24 cellular contexts compared by ENCODE assay signal in the genomic region with DNA sequence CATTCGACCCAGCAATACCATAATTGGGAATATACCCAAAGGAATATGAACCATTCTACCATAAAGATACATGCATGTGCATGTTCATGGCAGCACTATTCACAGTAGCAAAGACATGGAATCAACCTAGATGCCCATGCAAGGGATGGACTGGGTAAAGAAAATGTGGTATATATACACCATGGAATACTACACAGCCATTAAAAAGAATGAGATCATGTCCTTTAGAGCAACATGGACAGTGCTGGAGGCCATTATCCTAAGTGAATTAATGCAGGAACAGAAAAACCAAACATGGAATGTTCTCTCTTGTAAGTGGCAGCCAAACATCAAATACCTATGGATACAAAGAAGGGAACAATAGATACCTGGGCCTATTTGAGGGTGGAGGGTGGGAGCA. TPM values are rescaled to one million over a fixed set of nuclear protein-coding genes. Genes with fewer than 3 reads are reported as not detected.
DNase-seq lines count a peak whose midpoint lies in the region; ATAC-seq, FAIRE-seq and TF ChIP-seq lines count a peak whose summit lies in the region.
"Had no signal": no experiment of that assay in that cellular context is flagged by ENCODE, and none has a peak within 500 bp of the region (broad histone marks: within the 10 kb centered on the region; RNA-seq: fewer than 3 reads in every experiment).

No MANE protein-coding gene starts in this region.

- POLR2A ChIA-PET in HEK293 (lab: Yijun Ruan, JAX) = no interaction called here
- POLR2A ChIA-PET in K562 (lab: Yijun Ruan, JAX) = no interaction called here
- POLR2A ChIA-PET in PC-3 (lab: Charles Lee; ENCODE audit: unreplicated experiment) = no interaction called here

- DNase-seq in K562 (ENCODE audit: extremely low read depth in 1 of 4, low spot score in 3 of 4) (no peak), PC-3 (no peak), SKM-1 treated with dmso at 0.1 percent for 144 hours (lab: John Stamatoyannopoulos, UW; ENCODE audit: unreplicated experiment) (no peak), GM13977 (ENCODE audit: low spot score) (no peak)
- DNase-seq: 8988T; ACHN; BE2C; C1 segment of cervical spinal cord; CD4-positive, alpha-beta memory T cell; CD4-positive, CD25-positive, alpha-beta regulatory T cell; CD8-positive, alpha-beta memory T cell; COR-L47; DMS 273 treated with DMSO at 0.1 percent for 48 hours; DMS153; DMS53; DMS79; DND-41; EL; GDM1 had no signal

- H3K9me1 ChIP-seq in K562 (ENCODE audit: control insufficient read depth, insufficient read depth, low read length) = peaks cover 4% of the 10 kb centered on the region

- WGBS in K562 (ENCODE audit: insufficient coverage, low coverage, missing lambda C conversion rate) = 100% methylated on average over 1 of the region's 1 CpG

- ATAC-seq in K562 (no peak), PC-3 (no peak)
- ATAC-seq: GM12878 had no signal

- CTCF ChIA-PET in HEK293 (lab: Yijun Ruan, JAX) (no interaction called here), K562 (lab: Yijun Ruan, JAX; ENCODE audit: low intra/inter-chr PET ratio) (no interaction called here), PC-3 (lab: Charles Lee) (no interaction called here)

- BruUV-seq in K562 (replicated peaks; lab: Mats Ljungman, UMichigan) = no TSS peak
- no TSS peak for BruUV-seq in PC-3 (replicated peaks; lab: Mats Ljungman, UMichigan)

- H3K27ac ChIP-seq in HEK293 (ENCODE audit: extremely low read depth, low read depth, low read length) (no peak overlapping the region), K562 (ENCODE audit: extremely low read depth, low read depth, low read length) (no peak overlapping the region), PC-3 (ENCODE audit: low read length) (no peak overlapping the region)
- H3K27ac ChIP-seq: BLaER1 had no signal

- no peaks in the 10 kb centered on the region for H3K9me3 ChIP-seq in HEK293 (ENCODE audit: control insufficient read depth, insufficient read depth, low read depth, low read length)
- no peaks in the 10 kb centered on the region for H3K9me3 ChIP-seq in K562 (replicated peaks; ENCODE audit: control insufficient read depth, insufficient read depth, low read depth, low read length)
- H3K9me3 ChIP-seq in PC-3 (ENCODE audit: low read length) = no peaks in the 10 kb centered on the region
- H3K9me3 ChIP-seq: BE2C had no signal

- in situ Hi-C loops in K562 (cut with MboI) (no loop called here), GM13977 (cut with MboI; ENCODE audit: low pct_unique_long_range_greater_than_20kb, low sequenced_read_pairs, unreplicated experiment) (no loop called here)

- H3K27me3 ChIP-seq in K562 (ENCODE audit: control insufficient read depth in 2 of 2, insufficient read depth in 2 of 2, low read length in 2 of 2) = no peaks in the 10 kb centered on the region
- no peaks in the 10 kb centered on the region for H3K27me3 ChIP-seq in PC-3 (ENCODE audit: low read length)
- H3K27me3 ChIP-seq: BE2C, BLaER1 had no signal

- H3K9ac ChIP-seq in K562 (ENCODE audit: insufficient read depth in 1 of 2, low read depth in 2 of 2, low read length in 2 of 2) (no peak overlapping the region), PC-3 (ENCODE audit: low read length) (no peak overlapping the region)
- H3K9ac ChIP-seq: BLaER1 had no signal

- no peak for FAIRE-seq in K562 (lab: Jason Lieb, UNC)
- FAIRE-seq: A204.1, GM12878, GM18507 had no signal

- H3K36me3 ChIP-seq in HEK293 (ENCODE audit: control insufficient read depth in 2 of 2, insufficient read depth in 1 of 2, low read length in 2 of 2) (peaks cover 0 to 4% of the 10 kb centered on the region in 2 experiments; a peak in 1 of 3 replicates), K562 (ENCODE audit: control insufficient read depth, insufficient read depth, low read length) (peaks cover 10% of the 10 kb centered on the region; the same call in 1 of the 3 replicates), PC-3 (ENCODE audit: low read depth, low read length) (no peaks in the 10 kb centered on the region)
- H3K36me3 ChIP-seq: BE2C had no signal

- H3K4me2 ChIP-seq in K562 (ENCODE audit: insufficient read depth, low read length) (no peak overlapping the region), PC-3 (ENCODE audit: low read length) (no peak overlapping the region)
- H3K4me2 ChIP-seq: BLaER1 had no signal

- H3K79me2 ChIP-seq in K562 (ENCODE audit: control insufficient read depth, insufficient read depth, low read length) (peaks cover 99% of the 10 kb centered on the region), PC-3 (ENCODE audit: low read length) (peaks cover 100% of the 10 kb centered on the region)

- no peak overlapping the region for H2AFZ ChIP-seq in K562 (ENCODE audit: low read depth, low read length)
- no peak overlapping the region for H2AFZ ChIP-seq in PC-3 (ENCODE audit: low read length)

- no peaks in the 10 kb centered on the region for H3K9me2 ChIP-seq in PC-3 (replicated peaks; ENCODE audit: low read length)

- TF ChIP-seq CTCF in HEK293 (tag by site-specific recombination; IDR thresholded peaks at IDR 0.05) (no peak), K562 (IDR thresholded peaks at IDR 0.05 in 2 of 3, conservative IDR thresholded peaks at IDR 0.05 in 1 of 3; ENCODE audit: insufficient read depth in 2 of 3, low read depth in 1 of 3, low read length in 3 of 3) (no peak), PC-3 (conservative IDR thresholded peaks at IDR 0.05; ENCODE audit: low read depth, low read length) (no peak), GM13977 (IDR thresholded peaks at IDR 0.05; ENCODE audit: extremely low read depth, insufficient read depth, missing control alignments) (no peak)

- no peak overlapping the region for H3K4me3 ChIP-seq in HEK293 (ENCODE audit: low read depth, low read length)
- no peak overlapping the region for H3K4me3 ChIP-seq in K562
- no peak overlapping the region for H3K4me3 ChIP-seq in PC-3 (ENCODE audit: low read length)
- H3K4me3 ChIP-seq: BLaER1, GM12878 had no signal

- intact Hi-C loops in K562 (cut with micrococcal nuclease) (no loop called here), PC-3 (cut with micrococcal nuclease) (no loop called here)

- TF ChIP-seq EP300 in K562 (IDR thresholded peaks at IDR 0.05; ENCODE audit: low read length) = no peak

- peaks cover 36% of the 10 kb centered on the region; the same call in 1 of the 2 replicates for H4K20me1 ChIP-seq in K562 (replicated peaks; ENCODE audit: control insufficient read depth, insufficient read depth, low read length)
- H4K20me1 ChIP-seq in PC-3 (ENCODE audit: low read length) = 0 out of 2 replicates have a peak, but pooled peaks cover 5% of the 10 kb centered on the region

- TF ChIP-seq POLR2A in K562 (conservative IDR thresholded peaks at IDR 0.05) = no peak

- H3F3A ChIP-seq in PC-3 (ENCODE audit: low read length, unreplicated experiment) = no peaks in the 10 kb centered on the region

- no peak for TF ChIP-seq RAD21 in K562 (CRISPR knock-in tag; conservative IDR thresholded peaks at IDR 0.05 in 1 of 2, IDR thresholded peaks at IDR 0.05 in 1 of 2)

- H3K4me1 ChIP-seq in HEK293 (ENCODE audit: control insufficient read depth, insufficient read depth, low read length) (peaks cover 16% of the 10 kb centered on the region), K562 (replicated peaks in 1 of 2; ENCODE audit: control insufficient read depth in 2 of 2, insufficient read depth in 2 of 2, low read length in 2 of 2) (peaks cover under 1 to 9% of the 10 kb centered on the region in 2 experiments; a peak in 3 of 5 replicates), PC-3 (ENCODE audit: insufficient read depth, low read length) (no peaks in the 10 kb centered on the region)
- H3K4me1 ChIP-seq: BE2C, BLaER1 had no signal

TF ChIP-seq in K562, 482 proteins besides CTCF, POLR2A, EP300 and RAD21 (continues in another document):
- TF ChIP-seq ZNF408 (CRISPR knock-in tag; IDR thresholded peaks at IDR 0.05; ENCODE audit: low read depth) (no peak), CC2D1A (IDR thresholded peaks at IDR 0.05) (no peak), EWSR1 (IDR thresholded peaks at IDR 0.05; ENCODE audit: borderline replicate concordance, low read depth, partially characterized antibody) (no peak)

RNA-seq across cellular contexts. Expression of gene ETFA, which starts 7.4 kb away (rescaled TPM):
- total RNA-seq in K562 (2011; cell fraction: chromatin; rRNA removed; ENCODE audit: low replicate concordance) = 146 and 261 TPM in 2 replicates
- 96.2 and 100 TPM in 2 replicates for total RNA-seq in K562 (2011; cell fraction: nucleolus; rRNA removed)
- total RNA-seq in K562 (2011; cell fraction: nucleoplasm; rRNA removed) = 157 and 209 TPM in 2 replicates
- 161 and 191 TPM in 2 replicates for total RNA-seq in K562 (2014; rRNA removed)
- 312 and 341 TPM in 2 replicates for total RNA-seq in K562 (2014; rRNA removed; fragmentation: Illumina TruSeq; extraction: Trizol)
- total RNA-seq in K562 (2015; rRNA removed; fragmentation: Illumina TruSeq; extraction: Trizol) = 210 and 240 TPM in 2 replicates
- 258 and 263 TPM in 2 replicates for total RNA-seq in K562 (2021)
- 394 and 543 TPM in 2 replicates for polyA plus RNA-seq in K562 (2011; rRNA removed)
- polyA plus RNA-seq in K562 (2011; cell fraction: cytosol; rRNA removed) = 152 and 278 TPM in 2 replicates
- polyA plus RNA-seq in K562 (2011; cell fraction: nucleus; rRNA removed) = 72.1 and 126 TPM in 2 replicates
- polyA plus RNA-seq in K562 (2012) = 193 and 269 TPM in 2 replicates
- polyA plus RNA-seq in K562 (2014; fragmentation: Illumina TruSeq; extraction: Trizol) = 232 and 238 TPM in 2 replicates
- polyA plus RNA-seq in K562 (2014; fragmentation: Nextera tagmentation; extraction: Ambion mirVana) = 100 to 1,000 TPM; 130 to 134 TPM
- polyA plus RNA-seq in K562 (2014; rRNA removed) = 200 and 253 TPM in 2 replicates
- polyA minus RNA-seq in K562 (2011; rRNA and poly(A)+ RNA removed) = 348 and 381 TPM in 2 replicates
- 108 and 109 TPM in 2 replicates for polyA minus RNA-seq in K562 (2011; cell fraction: cytosol; rRNA and poly(A)+ RNA removed)
- polyA minus RNA-seq in K562 (2011; cell fraction: nucleus; rRNA and poly(A)+ RNA removed) = 49.1 and 73.3 TPM in 2 replicates
- total RNA-seq in PC-3 (2014; rRNA removed) = 128 and 160 TPM in 2 replicates

RNA-seq across cellular contexts. Expression of gene ISL2, which starts 32.7 kb away (rescaled TPM):
- total RNA-seq in K562 (2011; cell fraction: chromatin; rRNA removed; ENCODE audit: low replicate concordance) = 15.2 and 35.8 TPM in 2 replicates
- 27.8 and 28.4 TPM in 2 replicates for total RNA-seq in K562 (2011; cell fraction: nucleolus; rRNA removed)
- 14.1 and 16.9 TPM in 2 replicates for total RNA-seq in K562 (2011; cell fraction: nucleoplasm; rRNA removed)
- 15.7 and 16.7 TPM in 2 replicates for total RNA-seq in K562 (2014; rRNA removed)
- 2.9 and 3.4 TPM in 2 replicates for total RNA-seq in K562 (2014; rRNA removed; fragmentation: Illumina TruSeq; extraction: Trizol)
- total RNA-seq in K562 (2015; rRNA removed; fragmentation: Illumina TruSeq; extraction: Trizol) = 4.7 and 4.8 TPM in 2 replicates
- 17.6 and 23.7 TPM in 2 replicates for total RNA-seq in K562 (2021)
- 4.0 and 5.7 TPM in 2 replicates for polyA plus RNA-seq in K562 (2011; rRNA removed)
- polyA plus RNA-seq in K562 (2011; cell fraction: cytosol; rRNA removed) = 11.2 and 13.3 TPM in 2 replicates
- polyA plus RNA-seq in K562 (2011; cell fraction: nucleus; rRNA removed) = 44.7 and 63.1 TPM in 2 replicates
- polyA plus RNA-seq in K562 (2012) = 7.7 and 17.9 TPM in 2 replicates
- polyA plus RNA-seq in K562 (2014; fragmentation: Illumina TruSeq; extraction: Trizol) = 4.0 and 9.0 TPM in 2 replicates
- under 1 TPM; 0.15 to 0.35 TPM for polyA plus RNA-seq in K562 (2014; fragmentation: Nextera tagmentation; extraction: Ambion mirVana)
- polyA plus RNA-seq in K562 (2014; rRNA removed) = 16.7 and 17.0 TPM in 2 replicates
- 3.1 and 3.9 TPM in 2 replicates for polyA minus RNA-seq in K562 (2011; rRNA and poly(A)+ RNA removed)
- 4.4 and 9.8 TPM in 2 replicates for polyA minus RNA-seq in K562 (2011; cell fraction: cytosol; rRNA and poly(A)+ RNA removed)
- 16.2 and 19.0 TPM in 2 replicates for polyA minus RNA-seq in K562 (2011; cell fraction: nucleus; rRNA and poly(A)+ RNA removed)
- 3.6 and 6.3 TPM in 2 replicates for total RNA-seq in PC-3 (2014; rRNA removed)
- total RNA-seq: CD4-positive, alpha-beta memory T cell had no signal
- polyA plus RNA-seq: CD4-positive, alpha-beta memory T cell; CD4-positive, CD25-positive, alpha-beta regulatory T cell; CD8-positive, alpha-beta memory T cell had no signal

Comparison
In these comparisons a context has a peak if more than half of its experiments do, and no peak if none do; other contexts are left out.
1. Of the 44 proteins assayed by ChIP-seq in both K562 and HEK293: peak only in K562: none; only in HEK293: none; in both: ZNF146; in neither: 43.